Comparison of ENCODE assay signal across 8 cellular contexts in the genomic region with DNA sequence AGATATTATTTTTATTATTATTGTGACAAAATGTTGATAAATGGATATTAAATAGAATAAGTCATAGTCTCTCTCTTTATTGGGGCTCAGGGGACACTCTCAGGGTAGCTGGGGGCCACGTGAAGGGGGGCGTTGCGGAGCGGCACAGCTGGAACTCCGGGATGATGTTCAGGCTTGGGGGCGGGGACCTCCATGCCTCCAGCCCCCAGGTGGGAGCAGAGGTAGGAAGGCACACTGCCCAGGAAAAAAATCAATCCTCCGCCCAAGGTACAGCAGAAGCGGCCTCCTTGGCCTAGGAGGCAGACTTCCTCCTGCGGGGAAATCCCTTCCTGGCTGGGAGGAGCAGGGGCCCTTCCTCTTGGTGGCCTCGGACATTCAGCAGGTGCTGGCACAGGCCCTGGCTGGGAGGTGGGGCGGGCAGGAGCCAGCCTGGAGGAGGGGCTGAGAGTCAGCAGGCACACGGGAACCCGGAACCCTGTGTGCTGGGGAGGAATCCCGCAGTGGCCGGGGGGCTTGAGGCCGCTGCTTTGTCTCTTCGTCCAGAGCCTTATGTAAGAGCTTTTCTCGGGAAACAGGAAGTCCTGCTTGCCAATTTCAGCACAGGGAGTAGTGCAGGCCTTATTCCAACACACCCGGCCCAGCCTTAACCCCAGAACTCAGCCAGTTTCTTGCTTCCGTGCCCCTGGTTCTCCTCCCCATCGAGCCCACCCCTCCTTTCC. TPM values are rescaled to one million over a fixed set of nuclear protein-coding genes. Genes with fewer than 3 reads are reported as not detected.
DNase-seq lines count a peak whose midpoint lies in the region; ATAC-seq lines count a peak whose summit lies in the region.

No MANE protein-coding gene starts in this region.

- DNase-seq in NCI-H345 (lab: John Stamatoyannopoulos, UW) (peak; percentile 42), NCI-H345 treated with DMSO at 0.1 percent for 48 hours (lab: John Stamatoyannopoulos, UW; ENCODE audit: unreplicated experiment) (no peak), LoVo (ENCODE audit: low spot score) (peak; percentile 42), glomerular visceral epithelial cell (ENCODE audit: extremely low spot score) (peak; percentile 87), occipital lobe (lab: John Stamatoyannopoulos, UW) (peak; percentile 59)
- DNase-seq in activated naive CD4-positive, alpha-beta T cell treated with anti-CD3 and anti-CD28 coated beads, Interleukin-2, amount 50 U/mL, for 16 hours: peak; percentile 34
- DNase-seq in effector CD8-positive, alpha-beta T cell (lab: John Stamatoyannopoulos, UW): no peak

- ATAC-seq in GM18870 (IDR thresholded peaks at IDR 0.05; ENCODE audit: unreplicated experiment): no peak

RNA-seq across cellular contexts. Expression of a gene that starts 0.6 kb away (rescaled TPM):
- total RNA-seq in occipital lobe: 0.31 TPM

RNA-seq across cellular contexts. Expression of a gene that starts 3.7 kb away (rescaled TPM):
- total RNA-seq in occipital lobe: 84.8 TPM

RNA-seq across cellular contexts. Expression of a gene that starts 9.1 kb away (rescaled TPM):
- 3.3 TPM for total RNA-seq in occipital lobe

RNA-seq across cellular contexts. Expression of a gene that starts 21.5 kb away (rescaled TPM):
- 0.62 TPM for total RNA-seq in occipital lobe

RNA-seq across cellular contexts. Expression of a gene that starts 25.7 kb away (rescaled TPM):
- 34.8 TPM for total RNA-seq in occipital lobe

Comparison
In these comparisons a context has a peak if more than half of its experiments do, and no peak if none do; other contexts are left out.
1. DNase-seq: peak in NCI-H345 (single experiment), LoVo (single experiment), activated naive CD4-positive, alpha-beta T cell treated with anti-CD3 and anti-CD28 coated beads, Interleukin-2, amount 50 U/mL, for 16 hours (single experiment), glomerular visceral epithelial cell (single experiment) and occipital lobe (single experiment); none in NCI-H345 treated with DMSO at 0.1 percent for 48 hours (single experiment) and effector CD8-positive, alpha-beta T cell (single experiment).